In genomic region chr11:36409152-36409713, GRCh38 we compare ENCODE assay signal across 10 cellular contexts.
DNase-seq lines count a peak whose midpoint lies in the region; ATAC-seq and TF ChIP-seq lines count a peak whose summit lies in the region.
"Had no signal": no experiment of that assay in that cellular context is flagged by ENCODE, and none has a peak within 500 bp of the region (broad histone marks: within the 10 kb centered on the region; RNA-seq: fewer than 3 reads in every experiment).

No MANE protein-coding gene starts in this region.

- POLR2A ChIA-PET in HEK293T (lab: Yijun Ruan, JAX), result no interaction called here

- no peaks in the 10 kb centered on the region for H3K36me3 Mint-ChIP-seq in activated T-cell treated with anti-CD3 and anti-CD28 coated beads, Interleukin-2, amount 50 U/mL, for 4 hours (ENCODE audit: insufficient read depth)

- CTCF ChIA-PET in HEK293T (lab: Yijun Ruan, JAX), result no interaction called here

- WGBS in upper lobe of left lung, 2 donors, result 43 to 44% methylated on average over 8 of the region's 8 CpGs

- peak; percentile 43 to 60 for ATAC-seq in activated T-cell treated with anti-CD3 and anti-CD28 coated beads, Interleukin-2, amount 50 U/mL, for 4 hours
- ATAC-seq in left ventricle myocardium superior (peak; percentile 7), upper lobe of left lung (ENCODE audit: low FRiP score in 2 of 2) (peak in 1 of 2 donors; percentile 34)

- H3K36me3 ChIP-seq in upper lobe of left lung (peaks cover 0 to 4% (median 0%) of the 10 kb centered on the region in 4 donors), vagina (no peaks in the 10 kb centered on the region)
- H3K36me3 ChIP-seq: BE2C had no signal

- peaks cover 63% of the 10 kb centered on the region for H3K4me1 Mint-ChIP-seq in activated T-cell treated with anti-CD3 and anti-CD28 coated beads, Interleukin-2, amount 50 U/mL, for 4 hours (ENCODE audit: low read depth)

- peak overlapping the region; percentile 41 for H3K4me3 Mint-ChIP-seq in activated T-cell treated with anti-CD3 and anti-CD28 coated beads, Interleukin-2, amount 50 U/mL, for 4 hours

- TF ChIP-seq POLR2A in upper lobe of left lung (IDR thresholded peaks at IDR 0.05) (no peak), vagina (IDR thresholded peaks at IDR 0.05) (no peak)

- no peaks in the 10 kb centered on the region for H3K27me3 Mint-ChIP-seq in activated T-cell treated with anti-CD3 and anti-CD28 coated beads, Interleukin-2, amount 50 U/mL, for 4 hours (ENCODE audit: low read depth)

- TF ChIP-seq CTCF in upper lobe of left lung (IDR thresholded peaks at IDR 0.05), result no peak
- no peak for TF ChIP-seq CTCF in vagina (IDR thresholded peaks at IDR 0.05)

- H3K4me3 ChIP-seq in upper lobe of left lung, result no peak overlapping the region
- no peak overlapping the region for H3K4me3 ChIP-seq in vagina

- no peak for TF ChIP-seq EP300 in upper lobe of left lung (IDR thresholded peaks at IDR 0.05)

- intact Hi-C loops in left ventricle myocardium superior (cut with micrococcal nuclease) (no loop called here), vagina (cut with DNase I) (no loop called here)

- peak overlapping the region; percentile 13 to 78 (median 21) for H3K27ac ChIP-seq in upper lobe of left lung
- H3K27ac ChIP-seq in vagina, result no peak overlapping the region

- H3K9me3 Mint-ChIP-seq in activated T-cell treated with anti-CD3 and anti-CD28 coated beads, Interleukin-2, amount 50 U/mL, for 4 hours, result no peaks in the 10 kb centered on the region

- H3K4me1 ChIP-seq in upper lobe of left lung (peaks cover 23 to 34% (median 28%) of the 10 kb centered on the region in 4 donors), vagina (peaks cover 22% of the 10 kb centered on the region)
- H3K4me1 ChIP-seq: BE2C had no signal

- H3K9me3 ChIP-seq in upper lobe of left lung (no peaks in the 10 kb centered on the region), vagina (no peaks in the 10 kb centered on the region)
- H3K9me3 ChIP-seq: BE2C had no signal

- H3K27me3 ChIP-seq in upper lobe of left lung, result no peaks in the 10 kb centered on the region
- no peaks in the 10 kb centered on the region for H3K27me3 ChIP-seq in vagina
- H3K27me3 ChIP-seq: BE2C had no signal

- peak; percentile 53 for DNase-seq in stimulated activated CD4-positive, alpha-beta T cell treated with anti-CD3 and anti-CD28 coated beads, Interleukin-15, amount 100 ng/mL, for 24 hours
- no peak for DNase-seq in stimulated activated CD4-positive, alpha-beta T cell treated with anti-CD3 and anti-CD28 coated beads, Interleukin-12 subunit alpha, Interleukin-12 subunit beta, amount 100 ng/mL, for 4 hours
- DNase-seq in activated T-cell treated with anti-CD3 and anti-CD28 coated beads, Interleukin-2, amount 50 U/mL, for 4 hours, result no peak
- DNase-seq in left ventricle myocardium superior (no peak), upper lobe of left lung (no peak), NCI-H82 treated with DMSO at 0.1 percent for 48 hours (lab: John Stamatoyannopoulos, UW; ENCODE audit: unreplicated experiment) (no peak), HEK293T (ENCODE audit: extremely low spot score) (no peak), vagina (ENCODE audit: extremely low spot score in 2 of 2) (no peak)
- DNase-seq: BE2C, NCI-H1436 had no signal

TF ChIP-seq in HEK293T, 16 proteins besides CTCF, POLR2A, EP300 and RAD21:
- TF ChIP-seq TARDBP (IDR thresholded peaks at IDR 0.05) (no peak), LEF1 (IDR thresholded peaks at IDR 0.05; ENCODE audit: borderline replicate concordance) (no peak), NFRKB (IDR thresholded peaks at IDR 0.05) (no peak), HDGF (IDR thresholded peaks at IDR 0.05; ENCODE audit: borderline replicate concordance) (no peak), SUZ12 (IDR thresholded peaks at IDR 0.05) (no peak), FOXA1 (IDR thresholded peaks at IDR 0.05) (no peak), ELF4 (IDR thresholded peaks at IDR 0.05) (no peak), CTBP1 (IDR thresholded peaks at IDR 0.05; ENCODE audit: borderline replicate concordance) (no peak), ZNF384 (IDR thresholded peaks at IDR 0.05) (no peak), BHLHE40 (IDR thresholded peaks at IDR 0.05; ENCODE audit: borderline replicate concordance) (no peak), ARNT (IDR thresholded peaks at IDR 0.05) (no peak), SP1 (IDR thresholded peaks at IDR 0.05) (no peak), FOXK2 (IDR thresholded peaks at IDR 0.05) (no peak), FOXM1 (IDR thresholded peaks at IDR 0.05; ENCODE audit: borderline replicate concordance) (no peak)
- TF ChIP-seq, protein P1, sequence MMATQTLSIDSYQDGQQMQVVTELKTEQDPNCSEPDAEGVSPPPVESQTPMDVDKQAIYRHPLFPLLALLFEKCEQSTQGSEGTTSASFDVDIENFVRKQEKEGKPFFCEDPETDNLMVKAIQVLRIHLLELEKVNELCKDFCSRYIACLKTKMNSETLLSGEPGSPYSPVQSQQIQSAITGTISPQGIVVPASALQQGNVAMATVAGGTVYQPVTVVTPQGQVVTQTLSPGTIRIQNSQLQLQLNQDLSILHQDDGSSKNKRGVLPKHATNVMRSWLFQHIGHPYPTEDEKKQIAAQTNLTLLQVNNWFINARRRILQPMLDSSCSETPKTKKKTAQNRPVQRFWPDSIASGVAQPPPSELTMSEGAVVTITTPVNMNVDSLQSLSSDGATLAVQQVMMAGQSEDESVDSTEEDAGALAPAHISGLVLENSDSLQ (IDR thresholded peaks at IDR 0.05), result no peak
